ENCODE assay signal across 9 cellular contexts in the genomic region with DNA sequence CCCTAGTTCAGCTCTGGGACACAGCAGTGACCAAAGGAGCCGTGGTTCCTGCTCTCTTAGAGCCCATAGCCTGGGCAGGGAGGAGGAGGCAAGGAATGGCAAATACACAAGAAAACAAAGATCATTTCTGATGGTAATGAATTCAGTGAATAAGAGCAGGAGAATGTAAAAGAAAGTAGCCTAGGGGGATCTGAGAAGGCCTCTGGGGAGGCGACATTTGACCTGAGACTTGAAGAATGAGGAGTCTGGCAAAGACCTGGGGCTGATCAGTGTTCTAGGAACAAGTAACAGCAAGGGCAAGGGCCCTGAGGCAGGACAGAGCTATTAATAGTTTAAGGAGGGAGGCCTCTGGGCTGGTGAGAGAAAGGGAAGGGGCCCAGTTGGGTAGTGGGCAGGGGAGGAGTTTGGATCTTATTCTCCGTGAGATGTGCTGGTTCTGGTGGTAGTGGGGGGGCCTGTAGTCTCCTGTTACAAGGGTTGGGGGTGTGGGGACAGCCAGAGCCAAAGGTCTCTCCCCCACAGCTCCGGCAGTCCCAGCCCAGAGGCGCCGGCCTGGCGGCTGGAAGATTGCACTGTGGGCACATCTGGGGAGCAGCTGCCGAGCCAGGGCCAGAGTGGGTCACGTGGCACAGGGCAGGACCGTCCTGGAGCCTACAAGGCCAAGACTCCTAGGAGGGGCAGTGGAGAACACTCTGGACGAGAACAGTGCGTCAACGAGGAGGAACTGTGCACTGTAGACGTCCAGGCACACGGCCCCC. TPM values are rescaled to one million over a fixed set of nuclear protein-coding genes. Genes with fewer than 3 reads are reported as not detected.
DNase-seq lines count a peak whose midpoint lies in the region; TF ChIP-seq lines count a peak whose summit lies in the region.
"Had no signal": no experiment of that assay in that cellular context is flagged by ENCODE, and none has a peak within 500 bp of the region (broad histone marks: within the 10 kb centered on the region; RNA-seq: fewer than 3 reads in every experiment).

No MANE protein-coding gene starts in this region.

- TF ChIP-seq CTCF in suprapubic skin (IDR thresholded peaks at IDR 0.05) (no peak), A673 (conservative IDR thresholded peaks at IDR 0.05; ENCODE audit: low read depth, low read length) (no peak)

- H3K36me3 ChIP-seq in suprapubic skin (no peaks in the 10 kb centered on the region), A673 (ENCODE audit: insufficient read depth, low read length, poor library complexity, severe bottlenecking) (no peaks in the 10 kb centered on the region)

- intact Hi-C loops in A673 (cut with micrococcal nuclease; ENCODE audit: unreplicated experiment), result no loop called here
- intact Hi-C loops in activated T-helper 1 cell treated with anti-CD3 and anti-CD28 coated beads, Interleukin-12 subunit alpha, Interleukin-12 subunit beta, Interleukin-2, Interleukin-4 antibody, amounts not matched to agents 30 ng/mL and 10 ng/mL and 1 ng/mL, durations not matched to agents 14 hours and 24 hours and 36 hours (cut with micrococcal nuclease), result no loop called here

- TF ChIP-seq POLR2A in suprapubic skin (IDR thresholded peaks at IDR 0.05), result peak in 1 of 2 donors; percentile 44

- WGBS in suprapubic skin, result 19% methylated on average over 12 of the region's 15 CpGs

- no peaks in the 10 kb centered on the region for H3K4me1 Mint-ChIP-seq in activated T-helper 1 cell treated with anti-CD3 and anti-CD28 coated beads, Interleukin-12 subunit alpha, Interleukin-12 subunit beta, Interleukin-2, Interleukin-4 antibody, amounts not matched to agents 30 ng/mL and 10 ng/mL and 1 ng/mL, durations not matched to agents 14 hours and 24 hours and 36 hours (ENCODE audit: low read depth)
- H3K4me1 Mint-ChIP-seq: naive B cell had no signal

- DNase-seq in HS-5 (ENCODE audit: low read depth) (peak; percentile 81), astrocyte of the hippocampus (ENCODE audit: low read depth, low spot score) (peak; percentile 70), iPS-NIHi7 (ENCODE audit: extremely low spot score) (peak; percentile 32), suprapubic skin (ENCODE audit: low spot score in 2 of 2) (peak; percentile 94 to 96), A673 (ENCODE audit: low spot score) (no peak)
- no peak for DNase-seq in activated CD4-positive, CD25-positive, alpha-beta regulatory T cell (lab: John Stamatoyannopoulos, UW)
- no peak for DNase-seq in activated T-helper 1 cell treated with anti-CD3 and anti-CD28 coated beads, Interleukin-12 subunit alpha, Interleukin-12 subunit beta, Interleukin-2, Interleukin-4 antibody, amounts not matched to agents 30 ng/mL and 10 ng/mL and 1 ng/mL, durations not matched to agents 14 hours and 24 hours and 36 hours (ENCODE audit: low spot score)
- no peak for DNase-seq in activated CD4-positive, CD25-positive, alpha-beta regulatory T cell treated with anti-CD3 and anti-CD28 coated beads, Interleukin-2, amount 50 U/mL, for 72 hours
- DNase-seq: naive B cell had no signal

- no peak overlapping the region for H3K4me3 Mint-ChIP-seq in activated T-helper 1 cell treated with anti-CD3 and anti-CD28 coated beads, Interleukin-12 subunit alpha, Interleukin-12 subunit beta, Interleukin-2, Interleukin-4 antibody, amounts not matched to agents 30 ng/mL and 10 ng/mL and 1 ng/mL, durations not matched to agents 14 hours and 24 hours and 36 hours
- H3K4me3 Mint-ChIP-seq: naive B cell had no signal

- no peaks in the 10 kb centered on the region for H3K27me3 ChIP-seq in suprapubic skin
- no peaks in the 10 kb centered on the region for H3K27me3 ChIP-seq in A673 (replicated peaks; ENCODE audit: insufficient read depth, low read depth, low read length, poor library complexity)

- H3K4me3 ChIP-seq in suprapubic skin (no peak overlapping the region), A673 (ENCODE audit: low read depth, low read length, poor library complexity, severe bottlenecking) (no peak overlapping the region)

- BruUV-seq in A673 (replicated peaks; lab: Mats Ljungman, UMichigan), result no TSS peak

- peaks cover 2% of the 10 kb centered on the region for H3K27me3 Mint-ChIP-seq in activated T-helper 1 cell treated with anti-CD3 and anti-CD28 coated beads, Interleukin-12 subunit alpha, Interleukin-12 subunit beta, Interleukin-2, Interleukin-4 antibody, amounts not matched to agents 30 ng/mL and 10 ng/mL and 1 ng/mL, durations not matched to agents 14 hours and 24 hours and 36 hours (ENCODE audit: insufficient read depth)

- H3K4me1 ChIP-seq in suprapubic skin (peaks cover 31% of the 10 kb centered on the region), A673 (ENCODE audit: insufficient read depth, low read length, poor library complexity, severe bottlenecking) (no peaks in the 10 kb centered on the region)

- no peak overlapping the region for H3K27ac Mint-ChIP-seq in activated T-helper 1 cell treated with anti-CD3 and anti-CD28 coated beads, Interleukin-12 subunit alpha, Interleukin-12 subunit beta, Interleukin-2, Interleukin-4 antibody, amounts not matched to agents 30 ng/mL and 10 ng/mL and 1 ng/mL, durations not matched to agents 14 hours and 24 hours and 36 hours
- H3K27ac Mint-ChIP-seq: naive B cell had no signal

- no peaks in the 10 kb centered on the region for H3K9me3 ChIP-seq in suprapubic skin
- no peaks in the 10 kb centered on the region for H3K9me3 ChIP-seq in A673 (ENCODE audit: low read depth, low read length, poor library complexity, severe bottlenecking)

- H3K9me3 Mint-ChIP-seq in activated T-helper 1 cell treated with anti-CD3 and anti-CD28 coated beads, Interleukin-12 subunit alpha, Interleukin-12 subunit beta, Interleukin-2, Interleukin-4 antibody, amounts not matched to agents 30 ng/mL and 10 ng/mL and 1 ng/mL, durations not matched to agents 14 hours and 24 hours and 36 hours, result no peaks in the 10 kb centered on the region
- H3K9me3 Mint-ChIP-seq: naive B cell had no signal

- H3K36me3 Mint-ChIP-seq in activated T-helper 1 cell treated with anti-CD3 and anti-CD28 coated beads, Interleukin-12 subunit alpha, Interleukin-12 subunit beta, Interleukin-2, Interleukin-4 antibody, amounts not matched to agents 30 ng/mL and 10 ng/mL and 1 ng/mL, durations not matched to agents 14 hours and 24 hours and 36 hours (ENCODE audit: low read depth), result no peaks in the 10 kb centered on the region
- H3K36me3 Mint-ChIP-seq: naive B cell had no signal

- no peak for TF ChIP-seq EP300 in suprapubic skin (IDR thresholded peaks at IDR 0.05)

- H3K27ac ChIP-seq in suprapubic skin (peak overlapping the region; percentile 57), A673 (ENCODE audit: low read depth, low read length, poor library complexity, severe bottlenecking) (no peak overlapping the region)

- POLR2A ChIA-PET in A673 (lab: Charles Lee; ENCODE audit: low non-redundant PET), result no interaction called here

- CTCF ChIA-PET in A673 (lab: Charles Lee), result no interaction called here

RNA-seq across cellular contexts. Expression of a gene that starts 9.3 kb away (rescaled TPM):
- total RNA-seq in suprapubic skin (100 to 1,000 TPM; 335 to 766 (median 507) TPM), A673 (2021) (24.6 and 39.3 TPM in 2 replicates)
- 3.4 and 4.0 TPM in 2 replicates for total RNA-seq in activated T-helper 1 cell treated with anti-CD3 and anti-CD28 coated beads, Interleukin-12 subunit alpha, Interleukin-12 subunit beta, Interleukin-2, Interleukin-4 antibody, amounts not matched to agents 30 ng/mL and 10 ng/mL and 1 ng/mL, durations not matched to agents 14 hours and 24 hours and 36 hours

RNA-seq across cellular contexts. Expression of a gene that starts 41.9 kb away (rescaled TPM):
- 1 to 10 TPM in 1 of 4 donors, not detected in 3; 2.7 TPM for total RNA-seq in suprapubic skin
- not detected in 2 replicates for total RNA-seq in A673 (2021)
- not detected in 2 replicates for total RNA-seq in activated T-helper 1 cell treated with anti-CD3 and anti-CD28 coated beads, Interleukin-12 subunit alpha, Interleukin-12 subunit beta, Interleukin-2, Interleukin-4 antibody, amounts not matched to agents 30 ng/mL and 10 ng/mL and 1 ng/mL, durations not matched to agents 14 hours and 24 hours and 36 hours

Comparison
In these comparisons a context has a peak if more than half of its experiments do, and no peak if none do; other contexts are left out.
1. DNase-seq: peak in HS-5 (single experiment), astrocyte of the hippocampus (single experiment), iPS-NIHi7 (single experiment) and suprapubic skin (2 of 2); none in A673 (single experiment), activated CD4-positive, CD25-positive, alpha-beta regulatory T cell (0 of 4), activated T-helper 1 cell treated with anti-CD3 and anti-CD28 coated beads, Interleukin-12 subunit alpha, Interleukin-12 subunit beta, Interleukin-2, Interleukin-4 antibody, amounts not matched to agents 30 ng/mL and 10 ng/mL and 1 ng/mL, durations not matched to agents 14 hours and 24 hours and 36 hours (single experiment) and activated CD4-positive, CD25-positive, alpha-beta regulatory T cell treated with anti-CD3 and anti-CD28 coated beads, Interleukin-2, amount 50 U/mL, for 72 hours (single experiment).